ENCODE assay signal across 17 cellular contexts in the genomic region with DNA sequence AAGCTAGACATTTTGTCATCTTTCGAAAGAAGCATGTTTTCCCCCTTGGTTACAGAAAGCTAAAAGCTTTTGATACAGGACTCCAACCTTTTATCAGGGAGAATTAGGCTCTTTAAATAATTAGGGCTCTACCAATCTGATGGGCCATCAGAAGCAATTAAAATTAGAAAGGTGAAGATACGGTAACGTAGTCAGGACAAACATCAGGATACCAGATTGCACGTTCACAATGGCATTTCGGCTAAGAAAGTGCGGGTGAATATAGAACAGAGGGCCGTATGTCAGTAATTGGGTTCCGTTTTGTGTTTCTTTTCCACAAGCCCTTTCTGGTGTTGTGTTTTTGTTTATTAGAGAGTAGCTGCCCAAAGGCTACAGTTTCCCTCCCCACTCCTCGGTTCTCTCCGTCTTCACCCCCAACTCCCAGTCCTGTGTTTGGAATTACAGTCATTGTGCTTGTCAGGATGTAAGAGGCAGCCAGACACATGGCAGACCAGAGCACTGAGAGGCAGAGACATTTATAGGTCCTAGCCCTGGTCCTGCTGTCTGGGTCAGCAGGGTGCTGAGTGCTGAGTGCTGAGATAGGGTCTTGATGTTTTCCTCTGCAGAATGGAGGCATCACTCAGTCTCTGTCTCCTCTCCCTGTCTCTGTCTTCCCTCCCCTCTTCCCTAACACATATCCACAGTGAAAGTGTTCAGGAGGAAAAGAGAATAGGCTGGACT. TPM values are rescaled to one million over a fixed set of nuclear protein-coding genes. Genes with fewer than 3 reads are reported as not detected.
DNase-seq lines count a peak whose midpoint lies in the region; ATAC-seq and TF ChIP-seq lines count a peak whose summit lies in the region.
"Had no signal": no experiment of that assay in that cellular context is flagged by ENCODE, and none has a peak within 500 bp of the region (broad histone marks: within the 10 kb centered on the region; RNA-seq: fewer than 3 reads in every experiment).

No MANE protein-coding gene starts in this region.

- no peak overlapping the region for H3K27ac Mint-ChIP-seq in activated naive CD8-positive, alpha-beta T cell
- H3K27ac Mint-ChIP-seq in activated naive CD8-positive, alpha-beta T cell treated with anti-CD3 and anti-CD28 coated beads for 36 hours: no peak overlapping the region
- peak overlapping the region; percentile 17 for H3K27ac Mint-ChIP-seq in activated T-helper 17 cell treated with anti-CD3 and anti-CD28 coated beads, Interleukin-2, amount 50 U/mL, for 72 hours
- no peak overlapping the region for H3K27ac Mint-ChIP-seq in osteocyte (ENCODE audit: unreplicated experiment)
- H3K27ac Mint-ChIP-seq: activated naive CD4-positive, alpha-beta T cell treated with anti-CD3 and anti-CD28 coated beads for 36 hours; stimulated activated memory B cell treated with anti-CD40 and anti-IgM and Interleukin-4, amounts not matched to agents 10 μg/mL and 1 μg/mL and 100 μg/mL, for 72 hours had no signal

- peak overlapping the region; percentile 24 for H3K9ac ChIP-seq in neuronal stem cell (ENCODE audit: low read depth, low read length, poor library complexity)

- no peak overlapping the region for H3K4ac ChIP-seq in neuronal stem cell (ENCODE audit: low read length)

- no CpG with 5 or more reads among the region's 10 CpGs for WGBS in neuronal stem cell (ENCODE audit: extremely low coverage in 2 of 2, insufficient read length in 2 of 2, insufficient replicate concordance in 1 of 2), 2 donors

- no peak overlapping the region for H2AFZ ChIP-seq in neuronal stem cell (ENCODE audit: low read length)

- H3K18ac ChIP-seq in neuronal stem cell (ENCODE audit: low read length): no peak overlapping the region

- H3K27me3 ChIP-seq in neuronal stem cell (ENCODE audit: control insufficient read depth in 3 of 3, insufficient read depth in 3 of 3, low read depth in 1 of 3, low read length in 3 of 3): peaks cover 0 to 5% (median 2%) of the 10 kb centered on the region in 3 experiments
- H3K27me3 ChIP-seq: ovary, right lobe of liver had no signal

- H3K14ac ChIP-seq in neuronal stem cell (ENCODE audit: low read length): no peak overlapping the region

- no peak for ATAC-seq in activated T-helper 17 cell treated with anti-CD3 and anti-CD28 coated beads, Interleukin-2, amount 50 U/mL, for 72 hours (replicated peaks)
- ATAC-seq: activated CD4-positive, CD25-positive, alpha-beta regulatory T cell treated with anti-CD3 and anti-CD28 coated beads, Interleukin-2, amount 50 U/mL, for 24 hours; right lobe of liver; stimulated activated memory B cell treated with anti-CD40 and anti-IgM and Interleukin-4, amounts not matched to agents 10 μg/mL and 1 μg/mL and 100 μg/mL, for 72 hours had no signal

- TF ChIP-seq CTCF in HEK293 (tag by site-specific recombination; IDR thresholded peaks at IDR 0.05) (no peak), osteocyte (IDR thresholded peaks at IDR 0.05) (no peak)

- peaks cover 61% of the 10 kb centered on the region for H3K4me1 Mint-ChIP-seq in activated naive CD8-positive, alpha-beta T cell (ENCODE audit: low read depth)
- peaks cover 53% of the 10 kb centered on the region for H3K4me1 Mint-ChIP-seq in activated naive CD8-positive, alpha-beta T cell treated with anti-CD3 and anti-CD28 coated beads for 36 hours
- peaks cover 50% of the 10 kb centered on the region for H3K4me1 Mint-ChIP-seq in activated T-helper 17 cell treated with anti-CD3 and anti-CD28 coated beads, Interleukin-2, amount 50 U/mL, for 72 hours
- peaks cover 73% of the 10 kb centered on the region for H3K4me1 Mint-ChIP-seq in osteocyte (ENCODE audit: unreplicated experiment)

- H2BK15ac ChIP-seq in neuronal stem cell (ENCODE audit: low read length): no peak overlapping the region

- H3K79me1 ChIP-seq in neuronal stem cell (ENCODE audit: low read depth, low read length): no peaks in the 10 kb centered on the region

- H4K91ac ChIP-seq in neuronal stem cell (ENCODE audit: low read depth, low read length, poor library complexity): no peak overlapping the region

- H2BK120ac ChIP-seq in neuronal stem cell (ENCODE audit: low read depth, low read length): no peak overlapping the region

- H3K27ac ChIP-seq in HEK293 (ENCODE audit: extremely low read depth, low read depth, low read length) (no peak overlapping the region), neuronal stem cell (replicated peaks; ENCODE audit: low read length) (no peak overlapping the region)
- H3K27ac ChIP-seq: ovary, right lobe of liver had no signal

- H3K23ac ChIP-seq in neuronal stem cell (ENCODE audit: low read depth, low read length, poor library complexity): no peak overlapping the region

- H4K8ac ChIP-seq in neuronal stem cell (ENCODE audit: low read depth, low read length): no peak overlapping the region

- H3K9me3 ChIP-seq in HEK293 (ENCODE audit: control insufficient read depth, insufficient read depth, low read depth, low read length) (no peaks in the 10 kb centered on the region), neuronal stem cell (replicated peaks in 1 of 2; ENCODE audit: control insufficient read depth in 2 of 2, insufficient read depth in 1 of 2, low read depth in 1 of 2, low read length in 2 of 2) (no peaks in the 10 kb centered on the region)
- H3K9me3 ChIP-seq: ovary, right lobe of liver had no signal

- no peak overlapping the region for H2AK5ac ChIP-seq in neuronal stem cell (ENCODE audit: low read depth, low read length)

- POLR2A ChIA-PET in HEK293 (lab: Yijun Ruan, JAX): no interaction called here

- peaks cover 17% of the 10 kb centered on the region for H3K36me3 Mint-ChIP-seq in activated naive CD8-positive, alpha-beta T cell
- peaks cover 72% of the 10 kb centered on the region for H3K36me3 Mint-ChIP-seq in activated naive CD8-positive, alpha-beta T cell treated with anti-CD3 and anti-CD28 coated beads for 36 hours
- peaks cover 100% of the 10 kb centered on the region for H3K36me3 Mint-ChIP-seq in activated T-helper 17 cell treated with anti-CD3 and anti-CD28 coated beads, Interleukin-2, amount 50 U/mL, for 72 hours (ENCODE audit: low read depth)
- H3K36me3 Mint-ChIP-seq in osteocyte (ENCODE audit: unreplicated experiment): peaks cover 22% of the 10 kb centered on the region

- no peak overlapping the region for H3K4me2 ChIP-seq in neuronal stem cell (ENCODE audit: insufficient read depth, low read length, poor library complexity, severe bottlenecking)

- CTCF ChIA-PET in HEK293 (lab: Yijun Ruan, JAX): interaction anchor here (0.6 kb wide), 1 partner anchor 22 kb away, joined by 4 read pairs; no protein-coding TSS in a partner anchor

- H3K9me3 Mint-ChIP-seq in activated naive CD8-positive, alpha-beta T cell (ENCODE audit: low read depth): no peaks in the 10 kb centered on the region
- H3K9me3 Mint-ChIP-seq in activated naive CD8-positive, alpha-beta T cell treated with anti-CD3 and anti-CD28 coated beads for 36 hours: peaks cover 1% of the 10 kb centered on the region
- H3K9me3 Mint-ChIP-seq in activated T-helper 17 cell treated with anti-CD3 and anti-CD28 coated beads, Interleukin-2, amount 50 U/mL, for 72 hours: peaks cover 4% of the 10 kb centered on the region
- no peaks in the 10 kb centered on the region for H3K9me3 Mint-ChIP-seq in osteocyte (ENCODE audit: unreplicated experiment)
- H3K9me3 Mint-ChIP-seq: activated naive CD4-positive, alpha-beta T cell treated with anti-CD3 and anti-CD28 coated beads for 36 hours; stimulated activated memory B cell treated with anti-CD40 and anti-IgM and Interleukin-4, amounts not matched to agents 10 μg/mL and 1 μg/mL and 100 μg/mL, for 72 hours had no signal

- no peak overlapping the region for H2BK12ac ChIP-seq in neuronal stem cell (ENCODE audit: low read length)

- H3K4me3 Mint-ChIP-seq in activated naive CD8-positive, alpha-beta T cell: peak overlapping the region; percentile 17
- no peak overlapping the region for H3K4me3 Mint-ChIP-seq in activated naive CD8-positive, alpha-beta T cell treated with anti-CD3 and anti-CD28 coated beads for 36 hours
- H3K4me3 Mint-ChIP-seq in activated T-helper 17 cell treated with anti-CD3 and anti-CD28 coated beads, Interleukin-2, amount 50 U/mL, for 72 hours: peak overlapping the region; percentile 83
- no peak overlapping the region for H3K4me3 Mint-ChIP-seq in osteocyte (ENCODE audit: unreplicated experiment)
- H3K4me3 Mint-ChIP-seq: activated naive CD4-positive, alpha-beta T cell treated with anti-CD3 and anti-CD28 coated beads for 36 hours; stimulated activated memory B cell treated with anti-CD40 and anti-IgM and Interleukin-4, amounts not matched to agents 10 μg/mL and 1 μg/mL and 100 μg/mL, for 72 hours had no signal

- no peak for DNase-seq in activated naive CD8-positive, alpha-beta T cell treated with anti-CD3 and anti-CD28 coated beads for 36 hours
- DNase-seq in neuronal stem cell (ENCODE audit: low spot score) (no peak), GDM1 (lab: John Stamatoyannopoulos, UW) (no peak), osteocyte (ENCODE audit: extremely low spot score, unreplicated experiment) (no peak), NCI-H2196 (lab: John Stamatoyannopoulos, UW; ENCODE audit: unreplicated experiment) (no peak)
- DNase-seq: activated naive CD4-positive, alpha-beta T cell treated with anti-CD3 and anti-CD28 coated beads for 36 hours; cortex of kidney; NCI-H1105; NCI-H2107; NCI-H524; ovary; right lobe of liver had no signal

- H3K36me3 ChIP-seq in HEK293 (ENCODE audit: control insufficient read depth in 2 of 2, insufficient read depth in 1 of 2, low read length in 2 of 2) (peaks cover 17 to 33% of the 10 kb centered on the region in 2 experiments), neuronal stem cell (replicated peaks in 1 of 2; ENCODE audit: control insufficient read depth in 2 of 2, insufficient read depth in 2 of 2, low read length in 2 of 2) (no peaks in the 10 kb centered on the region)
- H3K36me3 ChIP-seq: ovary, right lobe of liver had no signal

- H3K4me1 ChIP-seq in HEK293 (ENCODE audit: control insufficient read depth, insufficient read depth, low read length) (peaks cover 7% of the 10 kb centered on the region), neuronal stem cell (ENCODE audit: control insufficient read depth in 2 of 2, insufficient read depth in 1 of 2, low read depth in 1 of 2, low read length in 2 of 2) (peaks cover 0 to 7% of the 10 kb centered on the region in 2 donors)

- no peak overlapping the region for H2BK5ac ChIP-seq in neuronal stem cell (ENCODE audit: low read length)

- H3K4me3 ChIP-seq in HEK293 (ENCODE audit: low read depth, low read length) (no peak overlapping the region), neuronal stem cell (ENCODE audit: low read length in 2 of 2) (no peak overlapping the region)
- H3K4me3 ChIP-seq: ovary, right lobe of liver had no signal

- H3K27me3 Mint-ChIP-seq in activated naive CD8-positive, alpha-beta T cell: no peaks in the 10 kb centered on the region
- H3K27me3 Mint-ChIP-seq in activated naive CD8-positive, alpha-beta T cell treated with anti-CD3 and anti-CD28 coated beads for 36 hours: no peaks in the 10 kb centered on the region
- H3K27me3 Mint-ChIP-seq in activated T-helper 17 cell treated with anti-CD3 and anti-CD28 coated beads, Interleukin-2, amount 50 U/mL, for 72 hours: no peaks in the 10 kb centered on the region
- H3K27me3 Mint-ChIP-seq in osteocyte (ENCODE audit: unreplicated experiment): no peaks in the 10 kb centered on the region
- H3K27me3 Mint-ChIP-seq: stimulated activated memory B cell treated with anti-CD40 and anti-IgM and Interleukin-4, amounts not matched to agents 10 μg/mL and 1 μg/mL and 100 μg/mL, for 72 hours had no signal

RNA-seq across cellular contexts. Expression of a gene that starts 5.5 kb away (rescaled TPM):
- 100 to 1,000 TPM; 231 to 242 TPM for total RNA-seq in activated naive CD8-positive, alpha-beta T cell treated with anti-CD3 and anti-CD28 coated beads for 36 hours
- total RNA-seq in activated T-helper 17 cell treated with anti-CD3 and anti-CD28 coated beads, Interleukin-2, amount 50 U/mL, for 72 hours: 100 to 1,000 TPM; 349 TPM
- 21.1 TPM for polyA plus RNA-seq in neuronal stem cell (2013, experiment 1 of 2)
- 21.1 TPM for polyA plus RNA-seq in neuronal stem cell (2013, experiment 2 of 2)
- 150 and 158 TPM in 2 replicates for total RNA-seq in osteocyte

Comparison
In these comparisons a context has a peak if more than half of its experiments do, and no peak if none do; other contexts are left out.
1. H3K4me3 Mint-ChIP-seq: peak in activated naive CD8-positive, alpha-beta T cell (single experiment) and activated T-helper 17 cell treated with anti-CD3 and anti-CD28 coated beads, Interleukin-2, amount 50 U/mL, for 72 hours (single experiment); none in activated naive CD8-positive, alpha-beta T cell treated with anti-CD3 and anti-CD28 coated beads for 36 hours (single experiment) and osteocyte (single experiment).